Comparison of ENCODE assay signal across 24 cellular contexts in the genomic region with DNA sequence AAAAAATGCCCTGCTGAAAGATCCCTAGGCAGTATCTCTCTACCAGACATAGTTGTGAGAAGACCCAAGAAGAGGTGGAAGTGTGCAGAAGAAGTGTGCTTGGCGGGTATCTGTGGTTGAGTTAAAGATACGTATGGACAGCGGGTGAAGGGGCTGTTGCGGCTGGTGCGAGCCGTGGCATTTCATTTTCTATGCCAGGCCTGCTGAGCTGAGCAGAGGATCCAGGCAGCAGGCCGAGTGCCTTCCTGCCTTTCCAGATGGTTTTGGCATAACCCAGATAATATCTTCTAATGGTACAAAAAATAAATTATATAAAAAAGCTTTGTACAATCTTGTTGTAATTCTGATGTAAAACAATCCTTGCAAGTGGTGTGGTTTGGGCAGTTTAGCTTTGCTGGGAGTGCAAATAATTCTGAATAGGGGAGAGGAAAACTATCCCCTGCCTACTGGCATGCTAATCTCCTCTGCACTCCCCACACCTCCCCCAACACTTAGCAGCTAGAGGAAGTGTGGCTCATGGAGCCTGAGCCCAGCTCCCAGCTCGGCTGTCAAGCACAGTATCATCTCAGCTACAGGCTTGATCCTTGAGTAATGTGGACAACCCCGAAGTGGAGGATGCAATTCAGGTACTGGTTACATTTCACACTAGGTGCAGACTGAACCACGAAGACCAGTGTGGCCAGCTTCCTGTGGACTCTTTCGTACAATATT.
DNase-seq lines count a peak whose midpoint lies in the region; ATAC-seq and TF ChIP-seq lines count a peak whose summit lies in the region.
"Had no signal": no experiment of that assay in that cellular context is flagged by ENCODE, and none has a peak within 500 bp of the region (broad histone marks: within the 10 kb centered on the region; RNA-seq: fewer than 3 reads in every experiment).

No MANE protein-coding gene starts in this region.

- H2AFZ ChIP-seq in GM23338: no peak overlapping the region

- H3K9me2 ChIP-seq in GM23338 (ENCODE audit: insufficient read depth): 0 out of 2 replicates have a peak, but pooled peaks cover 15% of the 10 kb centered on the region

- no peaks in the 10 kb centered on the region for H3K27me3 Mint-ChIP-seq in GM23338 (ENCODE audit: insufficient read depth, low read depth, poor library complexity)
- no peaks in the 10 kb centered on the region for H3K27me3 Mint-ChIP-seq in T-helper 17 cell
- H3K27me3 Mint-ChIP-seq in endodermal cell (ENCODE audit: insufficient read depth): no peaks in the 10 kb centered on the region
- H3K27me3 Mint-ChIP-seq in activated CD4-positive, alpha-beta T cell treated with anti-CD3 and anti-CD28 coated beads, Interleukin-2, amount 10 ng/mL, durations not matched to agents 24 days and 14 days: no peaks in the 10 kb centered on the region

- H3K4me1 ChIP-seq in GM23338 (ENCODE audit: insufficient read depth) (peaks cover 14% of the 10 kb centered on the region), endodermal cell (ENCODE audit: control insufficient read depth, insufficient read depth, low read length) (no peaks in the 10 kb centered on the region)
- H3K4me1 ChIP-seq: body of pancreas, esophagus muscularis mucosa, gastrocnemius medialis had no signal

- peak; percentile 93 for ATAC-seq in GM23338
- no peak for ATAC-seq in T-helper 17 cell
- ATAC-seq in GM18858 (IDR thresholded peaks at IDR 0.05; ENCODE audit: unreplicated experiment): no peak
- ATAC-seq: body of pancreas; gastrocnemius medialis; stimulated activated effector memory CD8-positive, alpha-beta T cell treated with anti-CD3 and anti-CD28 coated beads, Interleukin-12 subunit alpha, Interleukin-12 subunit beta, amount 100 ng/mL, for 72 hours had no signal

- H3F3A ChIP-seq in GM23338 (replicated peaks; ENCODE audit: low read depth): no peaks in the 10 kb centered on the region

- H3K27me3 ChIP-seq in GM23338 (ENCODE audit: insufficient read depth) (no peaks in the 10 kb centered on the region), endodermal cell (ENCODE audit: control insufficient read depth, insufficient read depth, low read length, poor library complexity, severe bottlenecking) (no peaks in the 10 kb centered on the region)
- H3K27me3 ChIP-seq: body of pancreas, esophagus muscularis mucosa, MG63 had no signal

- H3K27ac Mint-ChIP-seq in GM23338: no peak overlapping the region
- peak overlapping the region; percentile 19 for H3K27ac Mint-ChIP-seq in T-helper 17 cell
- H3K27ac Mint-ChIP-seq in endodermal cell: no peak overlapping the region
- no peak overlapping the region for H3K27ac Mint-ChIP-seq in activated CD4-positive, alpha-beta T cell treated with anti-CD3 and anti-CD28 coated beads, Interleukin-2, amount 10 ng/mL, durations not matched to agents 24 days and 14 days
- H3K27ac Mint-ChIP-seq: activated T-helper 2 cell treated with anti-CD3 and anti-CD28 coated beads, Interferon-gamma antibody, Interleukin-2, Interleukin-4, amounts not matched to agents 10 μg/mL and 5 μg/mL and 100 μg/mL, durations not matched to agents 14 hours and 24 hours and 36 hours; HFFc6; stimulated activated effector memory CD8-positive, alpha-beta T cell treated with anti-CD3 and anti-CD28 coated beads, Interleukin-12 subunit alpha, Interleukin-12 subunit beta, amount 100 ng/mL, for 72 hours had no signal

- H3K4me3 Mint-ChIP-seq in GM23338 (no peak overlapping the region), T-helper 17 cell (no peak overlapping the region), endodermal cell (no peak overlapping the region)
- H3K4me3 Mint-ChIP-seq in activated CD4-positive, alpha-beta T cell treated with anti-CD3 and anti-CD28 coated beads, Interleukin-2, amount 10 ng/mL, durations not matched to agents 24 days and 14 days: no peak overlapping the region
- H3K4me3 Mint-ChIP-seq: HFFc6; stimulated activated effector memory CD8-positive, alpha-beta T cell treated with anti-CD3 and anti-CD28 coated beads, Interleukin-12 subunit alpha, Interleukin-12 subunit beta, amount 100 ng/mL, for 72 hours had no signal

- peaks cover 4% of the 10 kb centered on the region; the same call in 1 of the 2 replicates for H3K36me3 ChIP-seq in GM23338 (ENCODE audit: insufficient read depth)
- no peaks in the 10 kb centered on the region for H3K36me3 ChIP-seq in endodermal cell (ENCODE audit: control insufficient read depth, insufficient read depth, low read length)
- H3K36me3 ChIP-seq: esophagus muscularis mucosa, gastrocnemius medialis, MG63 had no signal

- H3K27ac ChIP-seq in GM23338 (ENCODE audit: low read depth) (no peak overlapping the region), endodermal cell (ENCODE audit: low read depth, low read length) (no peak overlapping the region)
- H3K27ac ChIP-seq: body of pancreas, esophagus muscularis mucosa, gastrocnemius medialis, RWPE1 had no signal

- peak; percentile 22 for DNase-seq in Ammon's horn (ENCODE audit: low spot score)
- DNase-seq in GM23338 (ENCODE audit: low spot score): peak; percentile 32
- DNase-seq in T-helper 17 cell: no peak
- peak; percentile 55 for DNase-seq in endodermal cell
- DNase-seq in germinal center (ENCODE audit: low spot score): no peak
- DNase-seq in activated CD4-positive, alpha-beta T cell treated with anti-CD3 and anti-CD28 coated beads, Interleukin-2, amount 10 ng/mL, durations not matched to agents 24 days and 14 days: no peak
- no peak for DNase-seq in ureter (ENCODE audit: low spot score)
- DNase-seq: activated CD4-positive, alpha-beta T cell treated with anti-CD3 and anti-CD28 coated beads, Interleukin-2, amount 50 U/mL, for 1 hour; body of pancreas; effector memory CD4-positive, alpha-beta T cell; gastrocnemius medialis; HFFc6; hypothalamus; kidney glomerular epithelial cell; MG63; NCI-H1436 treated with DMSO at 0.1 percent for 48 hours; NCI-H510A treated with DMSO at 0.1 percent for 48 hours; stimulated activated CD4-positive, alpha-beta T cell treated with anti-CD3 and anti-CD28 coated beads, Interleukin-1b, Interleukin-23, amount 100 ng/mL, for 48 hours had no signal

- no peak overlapping the region for H3K4me3 ChIP-seq in GM23338
- no peak overlapping the region for H3K4me3 ChIP-seq in endodermal cell (ENCODE audit: low read length)
- H3K4me3 ChIP-seq: body of pancreas, esophagus muscularis mucosa, gastrocnemius medialis, lung, MG63 had no signal

- H3K4me1 Mint-ChIP-seq in GM23338: peaks cover 15% of the 10 kb centered on the region; the same call in 2 of the 3 replicates
- H3K4me1 Mint-ChIP-seq in T-helper 17 cell: peaks cover 12% of the 10 kb centered on the region
- no peaks in the 10 kb centered on the region for H3K4me1 Mint-ChIP-seq in endodermal cell
- H3K4me1 Mint-ChIP-seq in activated CD4-positive, alpha-beta T cell treated with anti-CD3 and anti-CD28 coated beads, Interleukin-2, amount 10 ng/mL, durations not matched to agents 24 days and 14 days: peaks cover 10% of the 10 kb centered on the region

- 0 out of 2 replicates have a peak overlapping the region, but pooled peaks have one; percentile 20 for H3K4me2 ChIP-seq in GM23338

- TF ChIP-seq CTCF in GM23338 (conservative IDR thresholded peaks at IDR 0.05; ENCODE audit: low read depth in 2 of 2) (no peak), endodermal cell (conservative IDR thresholded peaks at IDR 0.05) (no peak)

- intact Hi-C loops in activated CD4-positive, alpha-beta T cell treated with anti-CD3 and anti-CD28 coated beads, Interleukin-2, amount 10 ng/mL, durations not matched to agents 24 days and 14 days (cut with micrococcal nuclease): no loop called here

- peaks cover 9% of the 10 kb centered on the region for H3K36me3 Mint-ChIP-seq in GM23338 (ENCODE audit: low read depth)
- H3K36me3 Mint-ChIP-seq in T-helper 17 cell (ENCODE audit: low read depth): peaks cover 2% of the 10 kb centered on the region
- peaks cover 2% of the 10 kb centered on the region for H3K36me3 Mint-ChIP-seq in endodermal cell (ENCODE audit: low read depth)
- H3K36me3 Mint-ChIP-seq in activated CD4-positive, alpha-beta T cell treated with anti-CD3 and anti-CD28 coated beads, Interleukin-2, amount 10 ng/mL, durations not matched to agents 24 days and 14 days (ENCODE audit: low read depth): peaks cover 14% of the 10 kb centered on the region
- H3K36me3 Mint-ChIP-seq: stimulated activated effector memory CD8-positive, alpha-beta T cell treated with anti-CD3 and anti-CD28 coated beads, Interleukin-12 subunit alpha, Interleukin-12 subunit beta, amount 100 ng/mL, for 72 hours had no signal

- H3K9ac ChIP-seq in endodermal cell (ENCODE audit: extremely low read depth, low read length, poor library complexity, severe bottlenecking): no peak overlapping the region

- H3K9me3 Mint-ChIP-seq in GM23338 (peaks cover 13% of the 10 kb centered on the region), endodermal cell (peaks cover 23% of the 10 kb centered on the region)
- H3K9me3 Mint-ChIP-seq in activated CD4-positive, alpha-beta T cell treated with anti-CD3 and anti-CD28 coated beads, Interleukin-2, amount 10 ng/mL, durations not matched to agents 24 days and 14 days: peaks cover 18% of the 10 kb centered on the region

- H3K79me2 ChIP-seq in GM23338 (replicated peaks; ENCODE audit: insufficient read depth): no peaks in the 10 kb centered on the region

- 84 to 87% methylated on average over 8 to 11 of the region's 11 CpGs for WGBS in endodermal cell (ENCODE audit: insufficient coverage in 1 of 2, insufficient read length in 1 of 2), 2 experiments

- H3K9me3 ChIP-seq in T-helper 17 cell (ENCODE audit: control insufficient read depth, low read length, poor library complexity, severe bottlenecking) (peaks cover 5% of the 10 kb centered on the region), endodermal cell (ENCODE audit: control insufficient read depth, low read length) (peaks cover 32% of the 10 kb centered on the region)
- H3K9me3 ChIP-seq: body of pancreas, MG63 had no signal

- H4K20me1 ChIP-seq in GM23338 (replicated peaks; ENCODE audit: insufficient read depth): no peaks in the 10 kb centered on the region

Comparison
In these comparisons a context has a peak if more than half of its experiments do, and no peak if none do; other contexts are left out.
1. DNase-seq: peak in Ammon's horn (single experiment), GM23338 (single experiment) and endodermal cell (single experiment); none in T-helper 17 cell (0 of 3), germinal center (single experiment), activated CD4-positive, alpha-beta T cell treated with anti-CD3 and anti-CD28 coated beads, Interleukin-2, amount 10 ng/mL, durations not matched to agents 24 days and 14 days (single experiment) and ureter (single experiment).